Comparison of ENCODE assay signal across 1 cellular context in the genomic region with DNA sequence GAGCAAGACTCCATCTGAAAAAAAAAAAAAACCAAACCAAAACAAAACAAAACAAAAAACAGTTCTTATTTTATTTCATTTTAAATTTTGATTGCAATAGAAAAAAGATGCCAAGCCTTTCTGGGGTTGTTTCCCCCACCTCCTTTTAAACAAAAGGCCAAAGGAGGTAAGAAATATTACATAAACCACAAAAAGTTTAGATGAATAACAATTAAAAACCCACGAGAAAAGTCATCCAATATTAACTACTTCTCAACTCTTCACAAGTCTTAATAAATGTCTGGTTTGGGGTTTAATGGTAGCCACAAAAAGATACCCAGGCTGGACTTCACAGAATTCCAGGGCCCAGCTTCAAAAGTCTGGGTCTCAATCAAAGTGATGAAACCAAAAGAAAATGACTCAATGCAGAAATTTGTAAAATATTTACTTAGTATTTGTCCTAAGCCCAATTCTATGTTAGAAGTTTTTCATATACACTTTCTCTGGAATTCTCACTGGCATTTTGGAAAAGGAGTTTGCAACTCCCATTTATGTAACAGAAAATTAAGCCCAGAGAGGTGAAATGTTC.
TF ChIP-seq lines count a peak whose summit lies in the region.

No MANE protein-coding gene starts in this region.

TF ChIP-seq in SK-N-SH, 30 proteins besides CTCF, POLR2A, EP300 and RAD21 (continued from another document):
- TF ChIP-seq, protein P1, sequence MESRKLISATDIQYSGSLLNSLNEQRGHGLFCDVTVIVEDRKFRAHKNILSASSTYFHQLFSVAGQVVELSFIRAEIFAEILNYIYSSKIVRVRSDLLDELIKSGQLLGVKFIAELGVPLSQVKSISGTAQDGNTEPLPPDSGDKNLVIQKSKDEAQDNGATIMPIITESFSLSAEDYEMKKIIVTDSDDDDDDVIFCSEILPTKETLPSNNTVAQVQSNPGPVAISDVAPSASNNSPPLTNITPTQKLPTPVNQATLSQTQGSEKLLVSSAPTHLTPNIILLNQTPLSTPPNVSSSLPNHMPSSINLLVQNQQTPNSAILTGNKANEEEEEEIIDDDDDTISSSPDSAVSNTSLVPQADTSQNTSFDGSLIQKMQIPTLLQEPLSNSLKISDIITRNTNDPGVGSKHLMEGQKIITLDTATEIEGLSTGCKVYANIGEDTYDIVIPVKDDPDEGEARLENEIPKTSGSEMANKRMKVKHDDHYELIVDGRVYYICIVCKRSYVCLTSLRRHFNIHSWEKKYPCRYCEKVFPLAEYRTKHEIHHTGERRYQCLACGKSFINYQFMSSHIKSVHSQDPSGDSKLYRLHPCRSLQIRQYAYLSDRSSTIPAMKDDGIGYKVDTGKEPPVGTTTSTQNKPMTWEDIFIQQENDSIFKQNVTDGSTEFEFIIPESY (IDR thresholded peaks at IDR 0.05; ENCODE audit: borderline replicate concordance, low read depth), result no peak
- no peak for TF ChIP-seq SMC3 (IDR thresholded peaks at IDR 0.05; ENCODE audit: low read depth, low read length)
- no peak for TF ChIP-seq TEAD4 (IDR thresholded peaks at IDR 0.05; ENCODE audit: borderline replicate concordance, insufficient read depth)
- TF ChIP-seq, protein P2, sequence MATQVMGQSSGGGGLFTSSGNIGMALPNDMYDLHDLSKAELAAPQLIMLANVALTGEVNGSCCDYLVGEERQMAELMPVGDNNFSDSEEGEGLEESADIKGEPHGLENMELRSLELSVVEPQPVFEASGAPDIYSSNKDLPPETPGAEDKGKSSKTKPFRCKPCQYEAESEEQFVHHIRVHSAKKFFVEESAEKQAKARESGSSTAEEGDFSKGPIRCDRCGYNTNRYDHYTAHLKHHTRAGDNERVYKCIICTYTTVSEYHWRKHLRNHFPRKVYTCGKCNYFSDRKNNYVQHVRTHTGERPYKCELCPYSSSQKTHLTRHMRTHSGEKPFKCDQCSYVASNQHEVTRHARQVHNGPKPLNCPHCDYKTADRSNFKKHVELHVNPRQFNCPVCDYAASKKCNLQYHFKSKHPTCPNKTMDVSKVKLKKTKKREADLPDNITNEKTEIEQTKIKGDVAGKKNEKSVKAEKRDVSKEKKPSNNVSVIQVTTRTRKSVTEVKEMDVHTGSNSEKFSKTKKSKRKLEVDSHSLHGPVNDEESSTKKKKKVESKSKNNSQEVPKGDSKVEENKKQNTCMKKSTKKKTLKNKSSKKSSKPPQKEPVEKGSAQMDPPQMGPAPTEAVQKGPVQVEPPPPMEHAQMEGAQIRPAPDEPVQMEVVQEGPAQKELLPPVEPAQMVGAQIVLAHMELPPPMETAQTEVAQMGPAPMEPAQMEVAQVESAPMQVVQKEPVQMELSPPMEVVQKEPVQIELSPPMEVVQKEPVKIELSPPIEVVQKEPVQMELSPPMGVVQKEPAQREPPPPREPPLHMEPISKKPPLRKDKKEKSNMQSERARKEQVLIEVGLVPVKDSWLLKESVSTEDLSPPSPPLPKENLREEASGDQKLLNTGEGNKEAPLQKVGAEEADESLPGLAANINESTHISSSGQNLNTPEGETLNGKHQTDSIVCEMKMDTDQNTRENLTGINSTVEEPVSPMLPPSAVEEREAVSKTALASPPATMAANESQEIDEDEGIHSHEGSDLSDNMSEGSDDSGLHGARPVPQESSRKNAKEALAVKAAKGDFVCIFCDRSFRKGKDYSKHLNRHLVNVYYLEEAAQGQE (IDR thresholded peaks at IDR 0.05; ENCODE audit: low read depth, low read length), result no peak
- TF ChIP-seq, protein P3, sequence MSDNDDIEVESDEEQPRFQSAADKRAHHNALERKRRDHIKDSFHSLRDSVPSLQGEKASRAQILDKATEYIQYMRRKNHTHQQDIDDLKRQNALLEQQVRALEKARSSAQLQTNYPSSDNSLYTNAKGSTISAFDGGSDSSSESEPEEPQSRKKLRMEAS (IDR thresholded peaks at IDR 0.05; ENCODE audit: low read depth), result no peak
- no peak for TF ChIP-seq CHD2 (IDR thresholded peaks at IDR 0.05; ENCODE audit: low read length, partially characterized antibody)
